In genomic region chr7:36955730-36956129, GRCh38 we compare ENCODE assay signal across 32 cellular contexts.
"Had no signal": no experiment of that assay in that cellular context is flagged by ENCODE, and none has a peak within 500 bp of the region (broad histone marks: within the 10 kb centered on the region; RNA-seq: fewer than 3 reads in every experiment).

No MANE protein-coding gene starts in this region.

- H3K36me3 Mint-ChIP-seq: WTC11 had no signal

- FAIRE-seq: bronchial epithelial cell had no signal

- H3K9me2 ChIP-seq: SK-N-SH had no signal

- H3K4me2 ChIP-seq: SK-N-SH had no signal

- ATAC-seq: activated naive CD8-positive, alpha-beta T cell treated with anti-CD3 and anti-CD28 coated beads, Interleukin-2, amount 50 U/mL, for 24 hours; activated T-cell treated with anti-CD3 and anti-CD28 coated beads, Interleukin-2, amount 50 U/mL, for 4 hours; WTC11 had no signal

- H3K36me3 ChIP-seq: Peyer's patch, SJSA1 had no signal

- H3K27ac Mint-ChIP-seq: activated CD4-positive, alpha-beta memory T cell treated with anti-CD3 and anti-CD28 coated beads for 36 hours; activated naive CD8-positive, alpha-beta T cell; activated naive CD8-positive, alpha-beta T cell treated with anti-CD3 and anti-CD28 coated beads, Interleukin-2, amount 50 U/mL, for 24 hours; activated T-helper 1 cell treated with anti-CD3 and anti-CD28 coated beads, Interleukin-12 subunit alpha, Interleukin-12 subunit beta, Interleukin-2, Interleukin-4 antibody, amounts not matched to agents 30 ng/mL and 10 ng/mL and 1 ng/mL, durations not matched to agents 14 hours and 24 hours and 36 hours; T-helper 1 cell treated with Interleukin-12 subunit alpha and Interleukin-12 subunit beta and Interleukin-4 antibody, amounts not matched to agents 30 μg/mL and 1 μg/mL, for 36 hours; T-helper 2 cell treated with Interferon-gamma antibody and Interleukin-4, amounts not matched to agents 5 μg/mL and 100 μg/mL, for 36 hours; WTC11 had no signal

- H3K4me1 ChIP-seq: SJSA1 had no signal

- H3K4me3 ChIP-seq: Peyer's patch, SJSA1 had no signal

- DNase-seq: activated CD4-positive, alpha-beta memory T cell treated with anti-CD3 and anti-CD28 coated beads for 36 hours; activated CD4-positive, alpha-beta T cell treated with anti-CD3 and anti-CD28 coated beads for 4 hours; activated CD4-positive, alpha-beta T cell treated with anti-CD3 and anti-CD28 coated beads, Interleukin-2, amount 50 U/mL, for 1 hour; activated CD4-positive, CD25-positive, alpha-beta regulatory T cell treated with anti-CD3 and anti-CD28 coated beads, Interleukin-2, amount 50 U/mL, for 72 hours; activated CD8-positive, alpha-beta memory T cell treated with anti-CD3 and anti-CD28 coated beads, Interleukin-2, amount 50 U/mL, for 4 hours; activated effector memory CD4-positive, alpha-beta T cell treated with Interleukin-2 at 50 U/mL for 16 hours; activated naive CD4-positive, alpha-beta T cell treated with anti-CD3 and anti-CD28 coated beads, Interleukin-2, amount 10 ng/mL, durations not matched to agents 7 days and 5 days; activated naive CD8-positive, alpha-beta T cell treated with anti-CD3 and anti-CD28 coated beads, Interleukin-2, amount 50 U/mL, for 24 hours; activated T-cell treated with anti-CD3 and anti-CD28 coated beads for 4 hours; activated T-cell treated with anti-CD3 and anti-CD28 coated beads, Interleukin-2, amount 50 U/mL, for 4 hours; anterior cingulate cortex; caudate nucleus; cerebellar nuclear complex; MM.1S; NCI-H1092; NCI-H1436 treated with DMSO at 0.1 percent for 48 hours; NCI-H1694 treated with DMSO at 0.1 percent for 48 hours; NCI-H2029; NCI-H345; NCI-H524 treated with DMSO at 0.1 percent for 48 hours; Peyer's patch; RPMI8226; SHP77 treated with DMSO at 0.1 percent for 48 hours; SK-N-SH had no signal

- H3K27me3 Mint-ChIP-seq: activated CD4-positive, alpha-beta memory T cell treated with anti-CD3 and anti-CD28 coated beads for 36 hours; activated naive CD4-positive, alpha-beta T cell treated with anti-CD3 and anti-CD28 coated beads, Interleukin-2, amount 10 ng/mL, durations not matched to agents 7 days and 5 days; activated naive CD8-positive, alpha-beta T cell; activated naive CD8-positive, alpha-beta T cell treated with anti-CD3 and anti-CD28 coated beads, Interleukin-2, amount 50 U/mL, for 24 hours had no signal

- H3K27ac ChIP-seq: Peyer's patch, SJSA1 had no signal

- H3K27me3 ChIP-seq: Peyer's patch, SJSA1 had no signal

- H3K9me3 Mint-ChIP-seq: activated naive CD8-positive, alpha-beta T cell treated with anti-CD3 and anti-CD28 coated beads, Interleukin-2, amount 50 U/mL, for 24 hours had no signal

- H3K4me3 Mint-ChIP-seq: activated CD4-positive, alpha-beta memory T cell treated with anti-CD3 and anti-CD28 coated beads for 36 hours; activated naive CD4-positive, alpha-beta T cell treated with anti-CD3 and anti-CD28 coated beads, Interleukin-2, amount 10 ng/mL, durations not matched to agents 7 days and 5 days; activated naive CD8-positive, alpha-beta T cell; activated naive CD8-positive, alpha-beta T cell treated with anti-CD3 and anti-CD28 coated beads, Interleukin-2, amount 50 U/mL, for 24 hours; activated T-cell treated with anti-CD3 and anti-CD28 coated beads, Interleukin-2, amount 50 U/mL, for 4 hours; activated T-helper 1 cell treated with anti-CD3 and anti-CD28 coated beads, Interleukin-12 subunit alpha, Interleukin-12 subunit beta, Interleukin-2, Interleukin-4 antibody, amounts not matched to agents 30 ng/mL and 10 ng/mL and 1 ng/mL, durations not matched to agents 14 hours and 24 hours and 36 hours; brain; T-helper 1 cell treated with Interleukin-12 subunit alpha and Interleukin-12 subunit beta and Interleukin-4 antibody, amounts not matched to agents 30 μg/mL and 1 μg/mL, for 36 hours; T-helper 2 cell treated with Interferon-gamma antibody and Interleukin-4, amounts not matched to agents 5 μg/mL and 100 μg/mL, for 36 hours; WTC11 had no signal

- H3K4me1 Mint-ChIP-seq: activated naive CD4-positive, alpha-beta T cell treated with anti-CD3 and anti-CD28 coated beads, Interleukin-2, amount 10 ng/mL, durations not matched to agents 7 days and 5 days had no signal

- H3K9me3 ChIP-seq: Peyer's patch, SJSA1, SK-N-SH had no signal
